8 cellular contexts compared by ENCODE assay signal in the genomic region with DNA sequence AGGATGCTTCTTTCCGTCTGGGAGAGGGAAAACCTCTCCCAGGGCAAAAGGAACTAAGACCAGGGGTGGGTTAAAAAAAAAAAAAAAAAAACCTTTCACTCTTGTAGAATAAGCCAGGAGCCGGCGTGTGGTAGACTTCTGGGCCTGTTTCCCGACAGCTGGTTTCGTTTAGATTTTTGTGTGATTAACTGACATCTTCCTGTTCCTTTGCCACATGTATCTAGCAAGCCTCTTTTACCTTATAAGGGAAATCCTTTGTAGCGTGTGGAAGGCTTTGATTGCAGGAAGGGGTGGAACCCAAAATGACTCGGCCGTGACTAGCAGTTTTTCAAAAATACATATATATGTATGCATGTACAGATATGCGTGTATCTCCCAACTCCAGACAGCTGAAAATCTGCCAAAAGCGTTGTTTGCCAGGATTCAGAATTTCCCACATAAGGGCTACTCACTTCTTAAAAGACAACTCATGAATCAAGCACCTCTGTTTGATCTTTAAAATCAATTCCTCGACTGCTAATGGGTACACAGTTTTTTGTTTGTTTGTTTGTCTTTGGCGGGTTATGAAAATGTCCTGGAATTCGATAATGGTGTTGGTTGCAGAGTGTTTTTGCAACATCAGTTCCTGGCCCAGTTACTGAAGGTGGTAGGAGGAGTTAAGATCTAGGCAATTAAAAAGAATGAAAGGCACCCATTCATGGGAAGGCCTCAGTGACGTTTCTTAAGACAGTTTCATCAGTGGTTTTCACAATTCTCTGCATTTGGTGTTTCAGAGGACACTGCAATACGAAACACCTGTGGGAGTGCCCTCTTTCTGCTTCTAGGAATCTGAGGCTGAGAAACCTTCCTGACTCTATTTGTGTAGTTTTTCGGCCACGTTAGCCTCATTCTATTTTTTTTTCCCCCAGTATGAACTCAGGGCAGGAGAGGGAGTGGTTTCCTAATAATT. TPM values are rescaled to one million over a fixed set of nuclear protein-coding genes. Genes with fewer than 3 reads are reported as not detected.
DNase-seq lines count a peak whose midpoint lies in the region; ATAC-seq and TF ChIP-seq lines count a peak whose summit lies in the region.

No MANE protein-coding gene starts in this region.

- CTCF ChIA-PET in Caco-2 (lab: Charles Lee), result interaction anchor here (1.2 kb wide), 1 partner anchor 33 kb away, joined by 4 read pairs; a partner anchor contains a TSS

- DNase-seq in Caco-2 (no peak), NB4 (ENCODE audit: low read depth) (peak; percentile 86), left kidney (ENCODE audit: low read depth, low spot score) (peak; percentile 87), NCI-H1105 treated with DMSO at 0.1 percent for 48 hours (lab: John Stamatoyannopoulos, UW) (no peak)
- peak; percentile 70 for DNase-seq in stimulated activated CD4-positive, alpha-beta T cell treated with anti-CD3 and anti-CD28 coated beads, Interleukin-4, amount 100 ng/mL, for 24 hours

- H3K4me3 ChIP-seq in Caco-2 (ENCODE audit: low read depth, low read length), result no peak overlapping the region; the same call in 1 of the 2 replicates
- H3K4me3 ChIP-seq in NB4 (ENCODE audit: low read depth, low read length), result peak overlapping the region; percentile 89
- H3K4me3 ChIP-seq in WI38 (ENCODE audit: low read depth, low read length), result peak overlapping the region; percentile 98

- H3K36me3 ChIP-seq in Caco-2 (ENCODE audit: control insufficient read depth, insufficient read depth, low read length), result peaks cover 1% of the 10 kb centered on the region; the same call in 1 of the 2 replicates

- BruUV-seq in Caco-2 (replicated peaks; lab: Mats Ljungman, UMichigan), result TSS peak; percentile 30

- H3K9me3 ChIP-seq in Caco-2, result no peaks in the 10 kb centered on the region

- no peaks in the 10 kb centered on the region for H3K27me3 Mint-ChIP-seq in Caco-2 (ENCODE audit: insufficient read depth, unreplicated experiment)

- TF ChIP-seq CTCF in Caco-2 (IDR thresholded peaks at IDR 0.05; ENCODE audit: insufficient read depth in 1 of 2, low read depth in 1 of 2, low read length in 1 of 2, severe bottlenecking in 1 of 2, unreplicated experiment in 1 of 2) (no peak), NB4 (IDR thresholded peaks at IDR 0.05; ENCODE audit: low read depth, low read length) (no peak), WI38 (IDR thresholded peaks at IDR 0.05; ENCODE audit: low read depth, low read length) (no peak)

- peaks cover 18% of the 10 kb centered on the region for H3K4me1 Mint-ChIP-seq in Caco-2 (ENCODE audit: low read depth, unreplicated experiment)

- H3K27ac ChIP-seq in cingulate gyrus (ENCODE audit: low read depth, low read length), result peak overlapping the region; percentile 97

- ATAC-seq in GM21381 (IDR thresholded peaks at IDR 0.05; ENCODE audit: unreplicated experiment), result peak; percentile 40

- H3K4me3 Mint-ChIP-seq in Caco-2 (ENCODE audit: unreplicated experiment), result peak overlapping the region; percentile 82

- no peak for TF ChIP-seq POLR2A in NB4 (IDR thresholded peaks at IDR 0.05; ENCODE audit: extremely low read depth, insufficient read length)

- H3K27me3 ChIP-seq in Caco-2 (replicated peaks; ENCODE audit: control insufficient read depth, insufficient read depth, low read length), result no peaks in the 10 kb centered on the region

- intact Hi-C loops in Caco-2 (cut with micrococcal nuclease; ENCODE audit: unreplicated experiment), result loop anchor here (1.0 kb wide), 1 partner anchor 14 kb away; no protein-coding TSS in a partner anchor

- peak overlapping the region; percentile 90 for H3K27ac Mint-ChIP-seq in Caco-2 (ENCODE audit: unreplicated experiment)

- no peaks in the 10 kb centered on the region for H3K9me3 Mint-ChIP-seq in Caco-2 (ENCODE audit: unreplicated experiment)

- H3K4me1 ChIP-seq in Caco-2, result peaks cover 21% of the 10 kb centered on the region

- peaks cover 85% of the 10 kb centered on the region for H3K36me3 Mint-ChIP-seq in Caco-2 (ENCODE audit: insufficient read depth, unreplicated experiment)

- POLR2A ChIA-PET in Caco-2 (lab: Charles Lee), result interaction anchor here (0.9 to 2.1 kb wide), 2 partner anchors 16 to 242 kb away, joined by 3 to 5 read pairs; no protein-coding TSS in a partner anchor

RNA-seq across cellular contexts. Expression of a gene that starts 2.7 kb away (rescaled TPM):
- total RNA-seq in Caco-2 (2022), result 368 and 392 TPM in 2 replicates

RNA-seq across cellular contexts. Expression of a gene that starts 32.7 kb away (rescaled TPM):
- 108 and 129 TPM in 2 replicates for total RNA-seq in Caco-2 (2022)

Comparison
In these comparisons a context has a peak if more than half of its experiments do, and no peak if none do; other contexts are left out.
1. DNase-seq: peak in NB4 (single experiment), left kidney (single experiment) and stimulated activated CD4-positive, alpha-beta T cell treated with anti-CD3 and anti-CD28 coated beads, Interleukin-4, amount 100 ng/mL, for 24 hours (single experiment); none in Caco-2 (0 of 2) and NCI-H1105 treated with DMSO at 0.1 percent for 48 hours (single experiment).